24 cellular contexts compared by ENCODE assay signal in genomic region chr3:181899702-181900101, GRCh38.
DNase-seq lines count a peak whose midpoint lies in the region; ATAC-seq, FAIRE-seq and TF ChIP-seq lines count a peak whose summit lies in the region.
"Had no signal": no experiment of that assay in that cellular context is flagged by ENCODE, and none has a peak within 500 bp of the region (broad histone marks: within the 10 kb centered on the region; RNA-seq: fewer than 3 reads in every experiment).

No MANE protein-coding gene starts in this region.

- no peak overlapping the region for H3K9ac ChIP-seq in astrocyte (ENCODE audit: low read length)

- H3K27ac ChIP-seq in astrocyte (ENCODE audit: low read depth, low read length): no peak overlapping the region
- H3K27ac ChIP-seq: cardiac muscle cell, neutrophil, psoas muscle, skin epidermis, suprapubic skin, uterus had no signal

- ATAC-seq in GM19351 (IDR thresholded peaks at IDR 0.05; ENCODE audit: unreplicated experiment) (peak; percentile 75), HG03565 (IDR thresholded peaks at IDR 0.05; ENCODE audit: unreplicated experiment) (peak; percentile 68), GM19023 (IDR thresholded peaks at IDR 0.05; ENCODE audit: unreplicated experiment) (no peak)
- ATAC-seq: psoas muscle; stimulated activated effector memory CD8-positive, alpha-beta T cell treated with anti-CD3 and anti-CD28 coated beads, Interleukin-12 subunit alpha, Interleukin-12 subunit beta, amount 100 ng/mL, for 72 hours had no signal

- no peak for TF ChIP-seq CTCF in astrocyte (IDR thresholded peaks at IDR 0.05; ENCODE audit: insufficient read depth, low read depth, low read length)

- H3K27me3 ChIP-seq in astrocyte (ENCODE audit: insufficient read depth, low read length): peaks cover 3% of the 10 kb centered on the region
- H3K27me3 ChIP-seq: cardiac muscle cell, neutrophil, suprapubic skin, uterus had no signal

- DNase-seq in astrocyte (ENCODE audit: low read depth) (peak; percentile 90), urothelium cell line (ENCODE audit: low spot score) (peak; percentile 18), COR-L47 (lab: John Stamatoyannopoulos, UW) (no peak), DMS114 treated with DMSO at 0.1 percent for 48 hours (lab: John Stamatoyannopoulos, UW; ENCODE audit: unreplicated experiment) (no peak)
- DNase-seq: activated CD8-positive, alpha-beta memory T cell treated with anti-CD3 and anti-CD28 coated beads for 24 hours; activated naive CD4-positive, alpha-beta T cell treated with Interleukin-2 at 50 U/mL for 16 hours; activated T-cell treated with anti-CD3 and anti-CD28 coated beads, Interleukin-2, amount 50 U/mL, for 24 hours; CD4-positive, alpha-beta memory T cell; DMS79; kidney; psoas muscle; stimulated activated CD4-positive, alpha-beta T cell treated with anti-CD3 and anti-CD28 coated beads, Interleukin-2, amount 100 ng/mL, for 24 hours; SW 1271; uterus had no signal

- no peak overlapping the region for H3K4me2 ChIP-seq in astrocyte (ENCODE audit: low read length)

- no peaks in the 10 kb centered on the region for H3K9me3 ChIP-seq in astrocyte (ENCODE audit: insufficient read depth, low read depth, low read length)
- H3K9me3 ChIP-seq: HAP-1, neutrophil, psoas muscle, suprapubic skin, uterus had no signal

- H3K36me3 Mint-ChIP-seq in astrocyte (ENCODE audit: low read depth, unreplicated experiment): no peaks in the 10 kb centered on the region
- H3K36me3 Mint-ChIP-seq: CD4-positive, alpha-beta memory T cell; stimulated activated effector memory CD8-positive, alpha-beta T cell treated with anti-CD3 and anti-CD28 coated beads, Interleukin-12 subunit alpha, Interleukin-12 subunit beta, amount 100 ng/mL, for 72 hours had no signal

- peaks cover 7% of the 10 kb centered on the region for H3K27me3 Mint-ChIP-seq in astrocyte (ENCODE audit: low read depth, unreplicated experiment)
- H3K27me3 Mint-ChIP-seq: activated T-cell treated with anti-CD3 and anti-CD28 coated beads, Interleukin-2, amount 50 U/mL, for 24 hours; CD4-positive, alpha-beta memory T cell; IgD-negative memory B cell had no signal

- H2AFZ ChIP-seq in astrocyte (ENCODE audit: low read depth, low read length): no peak overlapping the region

- peaks cover 3% of the 10 kb centered on the region for H3K4me1 Mint-ChIP-seq in astrocyte (ENCODE audit: low read depth, unreplicated experiment)
- H3K4me1 Mint-ChIP-seq: CD4-positive, alpha-beta memory T cell; stimulated activated effector memory CD8-positive, alpha-beta T cell treated with anti-CD3 and anti-CD28 coated beads, Interleukin-12 subunit alpha, Interleukin-12 subunit beta, amount 100 ng/mL, for 72 hours had no signal

- FAIRE-seq in astrocyte (lab: Jason Lieb, UNC) (no peak), urothelium cell line (lab: Jason Lieb, UNC) (no peak)
- FAIRE-seq: kidney had no signal

- no peak overlapping the region for H3K4me3 ChIP-seq in astrocyte (ENCODE audit: insufficient read depth, low read depth, low read length)
- H3K4me3 ChIP-seq: cardiac muscle cell, HAP-1, psoas muscle, skin epidermis, suprapubic skin, uterus had no signal

- no peak overlapping the region for H3K27ac Mint-ChIP-seq in astrocyte (ENCODE audit: unreplicated experiment)
- H3K27ac Mint-ChIP-seq: activated T-cell treated with anti-CD3 and anti-CD28 coated beads, Interleukin-2, amount 50 U/mL, for 24 hours; IgD-negative memory B cell; stimulated activated effector memory CD8-positive, alpha-beta T cell treated with anti-CD3 and anti-CD28 coated beads, Interleukin-12 subunit alpha, Interleukin-12 subunit beta, amount 100 ng/mL, for 72 hours had no signal

- H3K36me3 ChIP-seq in astrocyte (ENCODE audit: insufficient read depth, low read length): no peaks in the 10 kb centered on the region
- H3K36me3 ChIP-seq: cardiac muscle cell, HAP-1, neutrophil, suprapubic skin, uterus had no signal

- H4K20me1 ChIP-seq in astrocyte (ENCODE audit: insufficient read depth, low read length): no peaks in the 10 kb centered on the region

- no peaks in the 10 kb centered on the region for H3K9me3 Mint-ChIP-seq in astrocyte (ENCODE audit: unreplicated experiment)
- H3K9me3 Mint-ChIP-seq: activated T-cell treated with anti-CD3 and anti-CD28 coated beads, Interleukin-2, amount 50 U/mL, for 24 hours; IgD-negative memory B cell had no signal

- no peak overlapping the region for H3K4me3 Mint-ChIP-seq in astrocyte (ENCODE audit: unreplicated experiment)
- H3K4me3 Mint-ChIP-seq: activated T-cell treated with anti-CD3 and anti-CD28 coated beads, Interleukin-2, amount 50 U/mL, for 24 hours; CD4-positive, alpha-beta memory T cell; IgD-negative memory B cell; stimulated activated effector memory CD8-positive, alpha-beta T cell treated with anti-CD3 and anti-CD28 coated beads, Interleukin-12 subunit alpha, Interleukin-12 subunit beta, amount 100 ng/mL, for 72 hours had no signal

- H3K79me2 ChIP-seq in astrocyte (ENCODE audit: insufficient read depth, low read length): no peaks in the 10 kb centered on the region

- H3K4me1 ChIP-seq in astrocyte (ENCODE audit: insufficient read depth, low read length): no peaks in the 10 kb centered on the region
- H3K4me1 ChIP-seq: HAP-1, psoas muscle, uterus had no signal

Comparison
In these comparisons a context has a peak if more than half of its experiments do, and no peak if none do; other contexts are left out.
1. DNase-seq: peak in astrocyte (single experiment) and urothelium cell line (single experiment); none in COR-L47 (single experiment) and DMS114 treated with DMSO at 0.1 percent for 48 hours (single experiment).